Comparison of ENCODE assay signal across 12 cellular contexts in the genomic region with DNA sequence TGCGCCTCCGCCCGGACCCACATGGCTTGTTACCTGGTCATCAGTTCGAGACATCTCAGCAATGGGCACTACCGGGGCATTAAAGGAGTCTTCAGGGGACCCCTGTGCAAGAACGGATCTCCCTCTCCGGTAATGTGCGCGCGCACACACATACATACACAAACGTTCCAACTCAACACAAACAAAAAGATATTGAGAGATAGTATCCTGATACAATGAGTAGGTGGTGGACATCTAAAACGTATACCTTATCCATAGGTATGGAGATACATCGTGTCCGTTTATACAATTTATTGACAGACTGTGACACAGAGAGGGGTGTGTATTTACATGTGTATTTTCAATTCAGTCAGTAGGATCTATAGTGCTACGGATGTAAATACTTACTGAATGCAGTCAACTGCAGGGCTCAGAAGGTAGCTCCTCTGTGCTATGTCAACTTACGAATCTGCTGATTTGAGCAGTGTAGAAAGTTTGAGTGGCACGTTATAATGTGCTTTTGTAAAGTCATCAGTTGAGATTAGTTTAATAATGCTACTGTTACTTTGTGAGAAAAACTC. TPM values are rescaled to one million over a fixed set of nuclear protein-coding genes. Genes with fewer than 3 reads are reported as not detected.
DNase-seq lines count a peak whose midpoint lies in the region; ATAC-seq, FAIRE-seq and TF ChIP-seq lines count a peak whose summit lies in the region.
"Had no signal": no experiment of that assay in that cellular context is flagged by ENCODE, and none has a peak within 500 bp of the region (broad histone marks: within the 10 kb centered on the region; RNA-seq: fewer than 3 reads in every experiment).

No MANE protein-coding gene starts in this region.

- no peak for TF ChIP-seq POLR2A in A549 (IDR thresholded peaks at IDR 0.05; ENCODE audit: low read length)

- peak overlapping the region; percentile 91 for H3K4me2 ChIP-seq in A549
- H3K4me2 ChIP-seq in neural cell (ENCODE audit: low read length), result peak overlapping the region; percentile 49

- POLR2A ChIA-PET in A549 (lab: Yijun Ruan, JAX) (no interaction called here), HEK293T (lab: Yijun Ruan, JAX) (no interaction called here)

- TF ChIP-seq EP300 in A549 (IDR thresholded peaks at IDR 0.05) (no peak), neural cell (conservative IDR thresholded peaks at IDR 0.05; ENCODE audit: poor library complexity, severe bottlenecking) (no peak)

- no peaks in the 10 kb centered on the region for H3K9me2 ChIP-seq in neural cell (ENCODE audit: insufficient read depth, low read length)

- peaks cover 50% of the 10 kb centered on the region for H3K27me3 ChIP-seq in ectodermal cell (ENCODE audit: control insufficient read depth, insufficient read depth, low read length, poor library complexity, severe bottlenecking)
- H3K27me3 ChIP-seq in neural cell (ENCODE audit: insufficient read depth, low read depth, low read length), result peaks cover 42% of the 10 kb centered on the region

- CTCF ChIA-PET in A549 (lab: Yijun Ruan, JAX) (no interaction called here), HEK293T (lab: Yijun Ruan, JAX) (no interaction called here)

- no peak for DNase-seq in A549 (ENCODE audit: low read depth in 1 of 2, low spot score in 1 of 2)
- DNase-seq in HEK293T (ENCODE audit: extremely low spot score), result no peak
- DNase-seq in stimulated activated CD4-positive, alpha-beta T cell treated with anti-CD3 and anti-CD28 coated beads, Interleukin-4, amount 100 ng/mL, for 24 hours, result no peak
- DNase-seq in activated T-cell treated with anti-CD3 and anti-CD28 coated beads, Interleukin-2, amount 50 U/mL, for 48 hours, result no peak
- no peak for DNase-seq in cerebellum (ENCODE audit: low spot score)
- DNase-seq: CD4-positive, alpha-beta memory T cell; SIG-M5; stimulated activated naive CD4-positive, alpha-beta T cell treated with Interleukin-2 at 50 U/mL for 16 hours had no signal

- no peak overlapping the region for H3K27ac ChIP-seq in A549
- no peak overlapping the region for H3K27ac ChIP-seq in ectodermal cell (ENCODE audit: insufficient read depth, low read depth, low read length, poor library complexity, severe bottlenecking)
- H3K27ac ChIP-seq in neural cell (ENCODE audit: low read length), result no peak overlapping the region

- peak overlapping the region; percentile 61 for H3K9ac ChIP-seq in neural cell (ENCODE audit: low read length)

- H3K9me3 ChIP-seq in A549, result no peaks in the 10 kb centered on the region
- no peaks in the 10 kb centered on the region for H3K9me3 ChIP-seq in ectodermal cell (ENCODE audit: control insufficient read depth, low read length)
- H3K9me3 ChIP-seq in neural cell (ENCODE audit: low read length), result no peaks in the 10 kb centered on the region

- H3K4me3 ChIP-seq in A549, result peak overlapping the region; percentile 40; the same call in 2 of the 3 replicates
- peak overlapping the region; percentile 49 for H3K4me3 ChIP-seq in ectodermal cell (ENCODE audit: insufficient read depth, low read depth, low read length)
- H3K4me3 ChIP-seq in neural cell (ENCODE audit: low read length), result peak overlapping the region; percentile 83

- no peak for FAIRE-seq in A549 (lab: Jason Lieb, UNC)

- H3K79me2 ChIP-seq in neural cell (replicated peaks; ENCODE audit: insufficient read depth, low read length), result no peaks in the 10 kb centered on the region

- TF ChIP-seq RAD21 in A549 (conservative IDR thresholded peaks at IDR 0.05 in 1 of 2, IDR thresholded peaks at IDR 0.05 in 1 of 2) (no peak), neural cell (conservative IDR thresholded peaks at IDR 0.05) (peak; percentile 5)

- TF ChIP-seq CTCF in A549 (IDR thresholded peaks at IDR 0.05) (no peak), neural cell (IDR thresholded peaks at IDR 0.05; ENCODE audit: poor library complexity, severe bottlenecking) (no peak)

- H4K20me1 ChIP-seq in neural cell (ENCODE audit: insufficient read depth), result no peaks in the 10 kb centered on the region

- H3K4me1 ChIP-seq in A549, result peaks cover 10% of the 10 kb centered on the region
- H3K4me1 ChIP-seq in ectodermal cell (ENCODE audit: control insufficient read depth, insufficient read depth, low read length), result no peaks in the 10 kb centered on the region

- ATAC-seq in A549, result peak; percentile 31 to 32; a peak in 3 of 6 replicates
- no peak for ATAC-seq in HG03025 (IDR thresholded peaks at IDR 0.05; ENCODE audit: low FRiP score, unreplicated experiment)

- H3K36me3 ChIP-seq in ectodermal cell (ENCODE audit: control insufficient read depth, insufficient read depth, low read length), result no peaks in the 10 kb centered on the region
- no peaks in the 10 kb centered on the region for H3K36me3 ChIP-seq in neural cell (ENCODE audit: insufficient read depth, low read length)

- WGBS in A549 (ENCODE audit: missing lambda C conversion rate), result 19% methylated on average over 16 of the region's 17 CpGs
- WGBS in ectodermal cell, 2 experiments, result 33 to 38% methylated on average over 11 to 17 of the region's 17 CpGs

- H3F3A ChIP-seq in neural cell (ENCODE audit: insufficient read depth, low read length, poor library complexity, severe bottlenecking), result no peaks in the 10 kb centered on the region

- peak overlapping the region; percentile 49 for H2AFZ ChIP-seq in neural cell (ENCODE audit: low read depth, low read length)

TF ChIP-seq in HEK293T, 16 proteins besides CTCF, POLR2A, EP300 and RAD21:
- no peak for TF ChIP-seq L3MBTL2 (conservative IDR thresholded peaks at IDR 0.05)
- TF ChIP-seq, protein P1, sequence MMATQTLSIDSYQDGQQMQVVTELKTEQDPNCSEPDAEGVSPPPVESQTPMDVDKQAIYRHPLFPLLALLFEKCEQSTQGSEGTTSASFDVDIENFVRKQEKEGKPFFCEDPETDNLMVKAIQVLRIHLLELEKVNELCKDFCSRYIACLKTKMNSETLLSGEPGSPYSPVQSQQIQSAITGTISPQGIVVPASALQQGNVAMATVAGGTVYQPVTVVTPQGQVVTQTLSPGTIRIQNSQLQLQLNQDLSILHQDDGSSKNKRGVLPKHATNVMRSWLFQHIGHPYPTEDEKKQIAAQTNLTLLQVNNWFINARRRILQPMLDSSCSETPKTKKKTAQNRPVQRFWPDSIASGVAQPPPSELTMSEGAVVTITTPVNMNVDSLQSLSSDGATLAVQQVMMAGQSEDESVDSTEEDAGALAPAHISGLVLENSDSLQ (IDR thresholded peaks at IDR 0.05), result peak; percentile 16; the same call in 1 of the 2 replicates

TF ChIP-seq in neural cell, 6 proteins besides CTCF, POLR2A, EP300 and RAD21:
- TF ChIP-seq, protein P2, sequence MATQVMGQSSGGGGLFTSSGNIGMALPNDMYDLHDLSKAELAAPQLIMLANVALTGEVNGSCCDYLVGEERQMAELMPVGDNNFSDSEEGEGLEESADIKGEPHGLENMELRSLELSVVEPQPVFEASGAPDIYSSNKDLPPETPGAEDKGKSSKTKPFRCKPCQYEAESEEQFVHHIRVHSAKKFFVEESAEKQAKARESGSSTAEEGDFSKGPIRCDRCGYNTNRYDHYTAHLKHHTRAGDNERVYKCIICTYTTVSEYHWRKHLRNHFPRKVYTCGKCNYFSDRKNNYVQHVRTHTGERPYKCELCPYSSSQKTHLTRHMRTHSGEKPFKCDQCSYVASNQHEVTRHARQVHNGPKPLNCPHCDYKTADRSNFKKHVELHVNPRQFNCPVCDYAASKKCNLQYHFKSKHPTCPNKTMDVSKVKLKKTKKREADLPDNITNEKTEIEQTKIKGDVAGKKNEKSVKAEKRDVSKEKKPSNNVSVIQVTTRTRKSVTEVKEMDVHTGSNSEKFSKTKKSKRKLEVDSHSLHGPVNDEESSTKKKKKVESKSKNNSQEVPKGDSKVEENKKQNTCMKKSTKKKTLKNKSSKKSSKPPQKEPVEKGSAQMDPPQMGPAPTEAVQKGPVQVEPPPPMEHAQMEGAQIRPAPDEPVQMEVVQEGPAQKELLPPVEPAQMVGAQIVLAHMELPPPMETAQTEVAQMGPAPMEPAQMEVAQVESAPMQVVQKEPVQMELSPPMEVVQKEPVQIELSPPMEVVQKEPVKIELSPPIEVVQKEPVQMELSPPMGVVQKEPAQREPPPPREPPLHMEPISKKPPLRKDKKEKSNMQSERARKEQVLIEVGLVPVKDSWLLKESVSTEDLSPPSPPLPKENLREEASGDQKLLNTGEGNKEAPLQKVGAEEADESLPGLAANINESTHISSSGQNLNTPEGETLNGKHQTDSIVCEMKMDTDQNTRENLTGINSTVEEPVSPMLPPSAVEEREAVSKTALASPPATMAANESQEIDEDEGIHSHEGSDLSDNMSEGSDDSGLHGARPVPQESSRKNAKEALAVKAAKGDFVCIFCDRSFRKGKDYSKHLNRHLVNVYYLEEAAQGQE (IDR thresholded peaks at IDR 0.05; ENCODE audit: borderline replicate concordance), result no peak
- peak; percentile 2 for TF ChIP-seq MXI1 (conservative IDR thresholded peaks at IDR 0.05; ENCODE audit: poor library complexity, severe bottlenecking)

RNA-seq across cellular contexts. Expression of a gene that starts 0.5 kb away (rescaled TPM):
- not detected in 2 replicates for polyA plus RNA-seq in A549 (2011; rRNA removed)
- polyA plus RNA-seq in A549 (2012; cell fraction: cytosol; rRNA removed), result not detected in 2 replicates
- polyA plus RNA-seq in A549 (2012; cell fraction: nucleus; rRNA removed), result not detected in 2 replicates
- not detected in 3 replicates for polyA plus RNA-seq in A549 (2017; fragmentation: RNase III; extraction: RNeasy Plus Mini Kit Qiagen cat#74134 plus additional on column Dnase treatment)
- not detected in 2 replicates for polyA minus RNA-seq in A549 (2011; rRNA and poly(A)+ RNA removed)
- polyA plus RNA-seq in ectodermal cell (2013, experiment 1 of 4), result not detected
- polyA plus RNA-seq in ectodermal cell (2013, experiment 2 of 4), result not detected
- 0.11 TPM for polyA plus RNA-seq in ectodermal cell (2013, experiment 3 of 4)
- polyA plus RNA-seq in ectodermal cell (2013, experiment 4 of 4), result not detected
- polyA plus RNA-seq in neural cell, result 0.32 and 0.37 TPM in 2 replicates
- 1.9 and 4.2 TPM in 2 replicates for polyA minus RNA-seq in neural cell
- total RNA-seq in cerebellum, result 3.7 TPM
- total RNA-seq: CD4-positive, alpha-beta memory T cell had no signal
- polyA plus RNA-seq: CD4-positive, alpha-beta memory T cell; IgD-negative memory B cell had no signal

RNA-seq across cellular contexts. Expression of a gene that starts 35.5 kb away (rescaled TPM):
- polyA plus RNA-seq in A549 (2011; rRNA removed) (not detected in 2 replicates), A549 (2017; fragmentation: RNase III; extraction: RNeasy Plus Mini Kit Qiagen cat#74134 plus additional on column Dnase treatment) (not detected in 3 replicates), neural cell (not detected in 2 replicates)
- polyA plus RNA-seq in A549 (2012; cell fraction: cytosol; rRNA removed), result not detected in 2 replicates
- not detected in 2 replicates for polyA plus RNA-seq in A549 (2012; cell fraction: nucleus; rRNA removed)
- not detected in 2 replicates for polyA minus RNA-seq in A549 (2011; rRNA and poly(A)+ RNA removed)
- not detected for polyA plus RNA-seq in ectodermal cell (2013, experiment 1 of 4)
- not detected for polyA plus RNA-seq in ectodermal cell (2013, experiment 2 of 4)
- not detected for polyA plus RNA-seq in ectodermal cell (2013, experiment 3 of 4)
- not detected for polyA plus RNA-seq in ectodermal cell (2013, experiment 4 of 4)
- polyA minus RNA-seq in neural cell, result not detected in 2 replicates
- not detected for total RNA-seq in cerebellum
- total RNA-seq: CD4-positive, alpha-beta memory T cell had no signal
- polyA plus RNA-seq: CD4-positive, alpha-beta memory T cell; IgD-negative memory B cell had no signal
